Comparison of ENCODE assay signal across 8 cellular contexts in genomic region chr11:115919341-115920086, GRCh38.
DNase-seq lines count a peak whose midpoint lies in the region; ATAC-seq, FAIRE-seq and TF ChIP-seq lines count a peak whose summit lies in the region.

No MANE protein-coding gene starts in this region.

- no peak for TF ChIP-seq EP300 in tibial nerve (IDR thresholded peaks at IDR 0.05)

- DNase-seq in LHCN-M2 (ENCODE audit: low read depth): peak; percentile 76
- no peak for DNase-seq in SIG-M5 (lab: John Stamatoyannopoulos, UW)
- DNase-seq in activated CD4-positive, CD25-positive, alpha-beta regulatory T cell treated with anti-CD3 and anti-CD28 coated beads, Interleukin-2, amount 50 U/mL, for 72 hours: no peak
- DNase-seq in tibial nerve (ENCODE audit: low spot score in 2 of 2): no peak
- no peak for DNase-seq in stimulated activated CD4-positive, alpha-beta T cell treated with anti-CD3 and anti-CD28 coated beads, Interleukin-4, amount 100 ng/mL, for 24 hours

- H3K27ac ChIP-seq in tibial nerve: no peak overlapping the region

- TF ChIP-seq CTCF in tibial nerve (IDR thresholded peaks at IDR 0.05): no peak

- no peaks in the 10 kb centered on the region for H3K27me3 ChIP-seq in tibial nerve

- no peak for TF ChIP-seq POLR2A in tibial nerve (IDR thresholded peaks at IDR 0.05)

- no peaks in the 10 kb centered on the region for H3K36me3 ChIP-seq in tibial nerve

- H3K4me3 ChIP-seq in tibial nerve: no peak overlapping the region

- 42 to 44% methylated on average over 4 of the region's 4 CpGs for WGBS in tibial nerve, 2 donors

- ATAC-seq in GM18508 (IDR thresholded peaks at IDR 0.05; ENCODE audit: insufficient read depth, unreplicated experiment): peak; percentile 45
- ATAC-seq in GM21619 (IDR thresholded peaks at IDR 0.05; ENCODE audit: unreplicated experiment): peak; percentile 49

- H3K9me3 ChIP-seq in tibial nerve: no peaks in the 10 kb centered on the region

- peak; percentile 95 for FAIRE-seq in islet of Langerhans (lab: Jason Lieb, UNC)

- peaks cover 0 to 11% (median 2%) of the 10 kb centered on the region in 4 donors for H3K4me1 ChIP-seq in tibial nerve
